In the genomic region with DNA sequence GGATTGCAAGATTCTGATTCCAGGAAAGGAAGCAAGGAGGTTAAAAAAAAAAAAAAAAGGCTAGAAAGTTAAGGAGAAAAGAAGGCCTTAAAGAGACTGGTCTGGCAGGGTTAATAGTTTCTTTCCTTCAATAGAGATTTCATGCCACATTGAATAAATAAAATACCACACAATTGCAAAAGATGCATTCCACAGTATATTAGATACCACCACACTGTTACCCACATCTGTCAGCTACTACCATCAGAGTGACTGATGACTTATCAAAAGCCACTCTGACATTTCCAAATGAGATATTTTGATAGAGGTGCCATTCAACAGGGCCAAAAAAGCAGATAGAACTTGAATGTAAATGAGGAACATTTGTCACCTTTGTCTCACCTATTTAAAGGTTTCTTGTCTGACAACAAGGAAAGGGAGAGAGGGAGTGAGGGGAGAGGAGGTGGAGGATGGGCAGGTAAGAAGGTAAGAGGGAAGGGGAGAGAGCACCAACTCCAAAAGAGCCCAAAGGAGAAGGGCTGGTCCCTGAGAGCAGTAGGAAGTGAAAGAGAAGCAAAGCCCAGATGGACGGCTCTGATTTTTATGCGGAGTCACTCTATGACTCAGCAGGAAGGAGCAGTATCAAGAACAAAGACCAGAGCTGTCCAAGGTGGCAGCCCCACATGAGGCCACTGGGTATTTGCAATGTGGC, we compare ENCODE assay signal across 1 cellular context.
TF ChIP-seq lines count a peak whose summit lies in the region.

No MANE protein-coding gene starts in this region.

TF ChIP-seq in K562, 482 proteins besides CTCF, POLR2A, EP300 and RAD21 (continued from another document and continues in another):
- no peak for TF ChIP-seq WHSC1 (IDR thresholded peaks at IDR 0.05; ENCODE audit: low read length)
- peak; percentile 93 for TF ChIP-seq OTX1 (CRISPR knock-in tag; IDR thresholded peaks at IDR 0.05)
- TF ChIP-seq, protein P1, sequence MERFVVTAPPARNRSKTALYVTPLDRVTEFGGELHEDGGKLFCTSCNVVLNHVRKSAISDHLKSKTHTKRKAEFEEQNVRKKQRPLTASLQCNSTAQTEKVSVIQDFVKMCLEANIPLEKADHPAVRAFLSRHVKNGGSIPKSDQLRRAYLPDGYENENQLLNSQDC (CRISPR knock-in tag; IDR thresholded peaks at IDR 0.05): no peak
- no peak for TF ChIP-seq XRCC3 (IDR thresholded peaks at IDR 0.05)
- no peak for TF ChIP-seq CSDE1 (IDR thresholded peaks at IDR 0.05)
- peak; percentile 99 for TF ChIP-seq MIER1 (IDR thresholded peaks at IDR 0.05; ENCODE audit: low read depth)
- peak; percentile 67 for TF ChIP-seq NCOA6 (IDR thresholded peaks at IDR 0.05)
- no peak for TF ChIP-seq SMAD2 (IDR thresholded peaks at IDR 0.05; ENCODE audit: low read depth, low read length)
- TF ChIP-seq, protein P2, sequence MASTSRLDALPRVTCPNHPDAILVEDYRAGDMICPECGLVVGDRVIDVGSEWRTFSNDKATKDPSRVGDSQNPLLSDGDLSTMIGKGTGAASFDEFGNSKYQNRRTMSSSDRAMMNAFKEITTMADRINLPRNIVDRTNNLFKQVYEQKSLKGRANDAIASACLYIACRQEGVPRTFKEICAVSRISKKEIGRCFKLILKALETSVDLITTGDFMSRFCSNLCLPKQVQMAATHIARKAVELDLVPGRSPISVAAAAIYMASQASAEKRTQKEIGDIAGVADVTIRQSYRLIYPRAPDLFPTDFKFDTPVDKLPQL (IDR thresholded peaks at IDR 0.05; ENCODE audit: extremely low read depth, insufficient read length): no peak
- TF ChIP-seq, protein P3, sequence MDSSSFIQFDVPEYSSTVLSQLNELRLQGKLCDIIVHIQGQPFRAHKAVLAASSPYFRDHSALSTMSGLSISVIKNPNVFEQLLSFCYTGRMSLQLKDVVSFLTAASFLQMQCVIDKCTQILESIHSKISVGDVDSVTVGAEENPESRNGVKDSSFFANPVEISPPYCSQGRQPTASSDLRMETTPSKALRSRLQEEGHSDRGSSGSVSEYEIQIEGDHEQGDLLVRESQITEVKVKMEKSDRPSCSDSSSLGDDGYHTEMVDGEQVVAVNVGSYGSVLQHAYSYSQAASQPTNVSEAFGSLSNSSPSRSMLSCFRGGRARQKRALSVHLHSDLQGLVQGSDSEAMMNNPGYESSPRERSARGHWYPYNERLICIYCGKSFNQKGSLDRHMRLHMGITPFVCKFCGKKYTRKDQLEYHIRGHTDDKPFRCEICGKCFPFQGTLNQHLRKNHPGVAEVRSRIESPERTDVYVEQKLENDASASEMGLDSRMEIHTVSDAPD (CRISPR knock-in tag; IDR thresholded peaks at IDR 0.05): no peak
- peak; percentile 100 for TF ChIP-seq NFE2 (IDR thresholded peaks at IDR 0.05; ENCODE audit: low read depth)
- TF ChIP-seq NR2C2 (CRISPR knock-in tag; IDR thresholded peaks at IDR 0.05): no peak
- TF ChIP-seq NR2C2 (tag; IDR thresholded peaks at IDR 0.05): peak; percentile 31; the same call in 1 of the 2 replicates
- no peak for TF ChIP-seq ZNF717 (CRISPR knock-in tag; IDR thresholded peaks at IDR 0.05)
- TF ChIP-seq, protein P4, sequence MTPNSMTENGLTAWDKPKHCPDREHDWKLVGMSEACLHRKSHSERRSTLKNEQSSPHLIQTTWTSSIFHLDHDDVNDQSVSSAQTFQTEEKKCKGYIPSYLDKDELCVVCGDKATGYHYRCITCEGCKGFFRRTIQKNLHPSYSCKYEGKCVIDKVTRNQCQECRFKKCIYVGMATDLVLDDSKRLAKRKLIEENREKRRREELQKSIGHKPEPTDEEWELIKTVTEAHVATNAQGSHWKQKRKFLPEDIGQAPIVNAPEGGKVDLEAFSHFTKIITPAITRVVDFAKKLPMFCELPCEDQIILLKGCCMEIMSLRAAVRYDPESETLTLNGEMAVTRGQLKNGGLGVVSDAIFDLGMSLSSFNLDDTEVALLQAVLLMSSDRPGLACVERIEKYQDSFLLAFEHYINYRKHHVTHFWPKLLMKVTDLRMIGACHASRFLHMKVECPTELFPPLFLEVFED (CRISPR knock-in tag; conservative IDR thresholded peaks at IDR 0.05): peak; percentile 86
- no peak for TF ChIP-seq SRSF7 (optimal IDR thresholded peaks at IDR 0.05; ENCODE audit: low read depth, low read length)
- TF ChIP-seq, protein P5, sequence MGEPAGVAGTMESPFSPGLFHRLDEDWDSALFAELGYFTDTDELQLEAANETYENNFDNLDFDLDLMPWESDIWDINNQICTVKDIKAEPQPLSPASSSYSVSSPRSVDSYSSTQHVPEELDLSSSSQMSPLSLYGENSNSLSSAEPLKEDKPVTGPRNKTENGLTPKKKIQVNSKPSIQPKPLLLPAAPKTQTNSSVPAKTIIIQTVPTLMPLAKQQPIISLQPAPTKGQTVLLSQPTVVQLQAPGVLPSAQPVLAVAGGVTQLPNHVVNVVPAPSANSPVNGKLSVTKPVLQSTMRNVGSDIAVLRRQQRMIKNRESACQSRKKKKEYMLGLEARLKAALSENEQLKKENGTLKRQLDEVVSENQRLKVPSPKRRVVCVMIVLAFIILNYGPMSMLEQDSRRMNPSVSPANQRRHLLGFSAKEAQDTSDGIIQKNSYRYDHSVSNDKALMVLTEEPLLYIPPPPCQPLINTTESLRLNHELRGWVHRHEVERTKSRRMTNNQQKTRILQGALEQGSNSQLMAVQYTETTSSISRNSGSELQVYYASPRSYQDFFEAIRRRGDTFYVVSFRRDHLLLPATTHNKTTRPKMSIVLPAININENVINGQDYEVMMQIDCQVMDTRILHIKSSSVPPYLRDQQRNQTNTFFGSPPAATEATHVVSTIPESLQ (CRISPR knock-in tag; IDR thresholded peaks at IDR 0.05): 0 out of 2 replicates have a peak, but pooled peaks have one; percentile 42
- no peak for TF ChIP-seq ZNF436 (CRISPR knock-in tag; IDR thresholded peaks at IDR 0.05)
- TF ChIP-seq SMARCA4 (IDR thresholded peaks at IDR 0.05): peak; percentile 96
- TF ChIP-seq TCF7L2 (IDR thresholded peaks at IDR 0.05; ENCODE audit: low read depth, low read length): peak; percentile 90
- TF ChIP-seq, protein P6, sequence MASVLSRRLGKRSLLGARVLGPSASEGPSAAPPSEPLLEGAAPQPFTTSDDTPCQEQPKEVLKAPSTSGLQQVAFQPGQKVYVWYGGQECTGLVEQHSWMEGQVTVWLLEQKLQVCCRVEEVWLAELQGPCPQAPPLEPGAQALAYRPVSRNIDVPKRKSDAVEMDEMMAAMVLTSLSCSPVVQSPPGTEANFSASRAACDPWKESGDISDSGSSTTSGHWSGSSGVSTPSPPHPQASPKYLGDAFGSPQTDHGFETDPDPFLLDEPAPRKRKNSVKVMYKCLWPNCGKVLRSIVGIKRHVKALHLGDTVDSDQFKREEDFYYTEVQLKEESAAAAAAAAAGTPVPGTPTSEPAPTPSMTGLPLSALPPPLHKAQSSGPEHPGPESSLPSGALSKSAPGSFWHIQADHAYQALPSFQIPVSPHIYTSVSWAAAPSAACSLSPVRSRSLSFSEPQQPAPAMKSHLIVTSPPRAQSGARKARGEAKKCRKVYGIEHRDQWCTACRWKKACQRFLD (CRISPR knock-in tag; IDR thresholded peaks at IDR 0.05): peak; percentile 96
- TF ChIP-seq HOXB6 (CRISPR knock-in tag; IDR thresholded peaks at IDR 0.05; ENCODE audit: borderline replicate concordance): no peak
- no peak for TF ChIP-seq EGR1 (conservative IDR thresholded peaks at IDR 0.05)
- TF ChIP-seq, protein P7, sequence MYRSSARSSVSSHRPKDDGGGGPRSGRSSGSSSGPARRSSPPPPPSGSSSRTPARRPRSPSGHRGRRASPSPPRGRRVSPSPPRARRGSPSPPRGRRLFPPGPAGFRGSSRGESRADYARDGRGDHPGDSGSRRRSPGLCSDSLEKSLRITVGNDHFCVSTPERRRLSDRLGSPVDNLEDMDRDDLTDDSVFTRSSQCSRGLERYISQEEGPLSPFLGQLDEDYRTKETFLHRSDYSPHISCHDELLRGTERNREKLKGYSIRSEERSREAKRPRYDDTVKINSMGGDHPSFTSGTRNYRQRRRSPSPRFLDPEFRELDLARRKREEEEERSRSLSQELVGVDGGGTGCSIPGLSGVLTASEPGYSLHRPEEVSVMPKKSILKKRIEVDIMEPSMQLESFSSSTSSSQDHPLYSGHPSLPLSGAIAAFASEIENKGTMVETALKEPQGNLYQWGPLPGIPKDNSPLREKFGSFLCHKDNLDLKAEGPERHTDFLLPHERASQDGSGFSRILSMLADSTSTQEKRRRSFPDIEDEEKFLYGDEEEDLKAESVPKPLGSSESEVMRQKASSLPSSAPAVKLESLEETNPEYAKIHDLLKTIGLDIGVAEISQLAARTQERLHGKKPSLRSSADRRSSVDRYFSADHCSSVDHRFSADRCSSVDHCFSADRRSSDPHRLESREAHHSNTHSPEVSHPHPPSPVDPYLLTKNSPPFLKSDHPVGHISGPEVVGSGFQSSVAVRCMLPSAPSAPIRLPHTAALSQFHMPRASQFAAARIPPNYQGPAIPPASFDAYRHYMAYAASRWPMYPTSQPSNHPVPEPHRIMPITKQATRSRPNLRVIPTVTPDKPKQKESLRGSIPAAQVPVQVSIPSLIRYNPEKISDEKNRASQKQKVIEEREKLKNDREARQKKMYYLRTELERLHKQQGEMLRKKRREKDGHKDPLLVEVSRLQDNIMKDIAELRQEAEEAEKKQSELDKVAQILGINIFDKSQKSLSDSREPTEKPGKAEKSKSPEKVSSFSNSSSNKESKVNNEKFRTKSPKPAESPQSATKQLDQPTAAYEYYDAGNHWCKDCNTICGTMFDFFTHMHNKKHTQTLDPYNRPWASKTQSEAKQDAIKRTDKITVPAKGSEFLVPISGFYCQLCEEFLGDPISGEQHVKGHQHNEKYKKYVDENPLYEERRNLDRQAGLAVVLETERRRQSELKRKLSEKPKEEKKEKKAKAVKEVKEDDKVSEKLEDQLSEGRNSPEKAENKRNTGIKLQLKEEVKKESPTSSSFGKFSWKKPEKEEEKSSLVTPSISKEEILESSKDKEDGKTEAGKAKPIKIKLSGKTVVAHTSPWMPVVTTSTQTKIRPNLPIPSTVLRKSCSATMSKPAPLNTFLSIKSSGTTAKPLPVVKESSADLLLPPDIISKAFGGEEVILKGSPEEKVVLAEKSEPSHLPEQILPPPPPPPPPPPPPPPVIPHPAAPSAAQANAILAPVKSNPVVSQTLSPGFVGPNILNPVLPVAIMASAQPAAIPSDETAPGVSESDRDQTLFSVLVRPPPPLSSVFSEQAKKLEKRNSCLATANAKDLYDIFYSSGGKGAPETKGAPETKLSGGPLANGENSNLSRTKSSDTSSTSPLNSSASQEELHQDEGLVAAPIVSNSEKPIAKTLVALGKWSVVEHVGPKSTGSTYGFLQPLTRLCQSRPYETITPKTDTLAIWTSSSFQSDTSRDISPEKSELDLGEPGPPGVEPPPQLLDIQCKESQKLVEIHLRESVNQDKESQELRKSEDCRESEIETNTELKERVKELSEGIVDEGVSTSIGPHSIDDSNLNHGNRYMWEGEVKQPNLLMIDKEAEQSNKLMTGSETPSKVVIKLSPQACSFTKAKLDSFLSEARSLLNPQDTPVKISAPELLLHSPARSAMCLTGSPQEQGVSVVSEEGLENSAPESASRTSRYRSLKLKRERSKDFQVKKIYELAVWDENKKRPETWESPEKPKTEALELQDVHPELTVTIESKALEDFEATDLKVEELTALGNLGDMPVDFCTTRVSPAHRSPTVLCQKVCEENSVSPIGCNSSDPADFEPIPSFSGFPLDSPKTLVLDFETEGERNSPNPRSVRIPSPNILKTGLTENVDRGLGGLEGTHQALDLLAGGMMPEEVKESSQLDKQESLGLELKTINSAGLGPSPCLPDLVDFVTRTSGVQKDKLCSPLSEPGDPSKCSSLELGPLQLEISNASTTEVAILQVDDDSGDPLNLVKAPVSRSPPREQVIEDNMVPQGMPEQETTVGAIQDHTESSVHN (IDR thresholded peaks at IDR 0.05; ENCODE audit: borderline replicate concordance in 1 of 2, low read depth in 1 of 2): peak in 1 of 2 experiments; percentile 63; a peak in 1 of 4 replicates
- TF ChIP-seq, protein P8, sequence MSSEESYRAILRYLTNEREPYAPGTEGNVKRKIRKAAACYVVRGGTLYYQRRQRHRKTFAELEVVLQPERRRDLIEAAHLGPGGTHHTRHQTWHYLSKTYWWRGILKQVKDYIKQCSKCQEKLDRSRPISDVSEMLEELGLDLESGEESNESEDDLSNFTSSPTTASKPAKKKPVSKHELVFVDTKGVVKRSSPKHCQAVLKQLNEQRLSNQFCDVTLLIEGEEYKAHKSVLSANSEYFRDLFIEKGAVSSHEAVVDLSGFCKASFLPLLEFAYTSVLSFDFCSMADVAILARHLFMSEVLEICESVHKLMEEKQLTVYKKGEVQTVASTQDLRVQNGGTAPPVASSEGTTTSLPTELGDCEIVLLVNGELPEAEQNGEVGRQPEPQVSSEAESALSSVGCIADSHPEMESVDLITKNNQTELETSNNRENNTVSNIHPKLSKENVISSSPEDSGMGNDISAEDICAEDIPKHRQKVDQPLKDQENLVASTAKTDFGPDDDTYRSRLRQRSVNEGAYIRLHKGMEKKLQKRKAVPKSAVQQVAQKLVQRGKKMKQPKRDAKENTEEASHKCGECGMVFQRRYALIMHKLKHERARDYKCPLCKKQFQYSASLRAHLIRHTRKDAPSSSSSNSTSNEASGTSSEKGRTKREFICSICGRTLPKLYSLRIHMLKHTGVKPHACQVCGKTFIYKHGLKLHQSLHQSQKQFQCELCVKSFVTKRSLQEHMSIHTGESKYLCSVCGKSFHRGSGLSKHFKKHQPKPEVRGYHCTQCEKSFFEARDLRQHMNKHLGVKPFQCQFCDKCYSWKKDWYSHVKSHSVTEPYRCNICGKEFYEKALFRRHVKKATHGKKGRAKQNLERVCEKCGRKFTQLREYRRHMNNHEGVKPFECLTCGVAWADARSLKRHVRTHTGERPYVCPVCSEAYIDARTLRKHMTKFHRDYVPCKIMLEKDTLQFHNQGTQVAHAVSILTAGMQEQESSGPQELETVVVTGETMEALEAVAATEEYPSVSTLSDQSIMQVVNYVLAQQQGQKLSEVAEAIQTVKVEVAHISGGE (CRISPR knock-in tag; IDR thresholded peaks at IDR 0.05): peak in 1 of 3 experiments; percentile 73; a peak in 2 of 6 replicates
- TF ChIP-seq MTA2 (IDR thresholded peaks at IDR 0.05; ENCODE audit: low read depth): peak; percentile 32; the same call in 1 of the 2 replicates
- no peak for TF ChIP-seq SRSF9 (IDR thresholded peaks at IDR 0.05; ENCODE audit: borderline replicate concordance, low read depth, low read length)
- TF ChIP-seq, protein P9, sequence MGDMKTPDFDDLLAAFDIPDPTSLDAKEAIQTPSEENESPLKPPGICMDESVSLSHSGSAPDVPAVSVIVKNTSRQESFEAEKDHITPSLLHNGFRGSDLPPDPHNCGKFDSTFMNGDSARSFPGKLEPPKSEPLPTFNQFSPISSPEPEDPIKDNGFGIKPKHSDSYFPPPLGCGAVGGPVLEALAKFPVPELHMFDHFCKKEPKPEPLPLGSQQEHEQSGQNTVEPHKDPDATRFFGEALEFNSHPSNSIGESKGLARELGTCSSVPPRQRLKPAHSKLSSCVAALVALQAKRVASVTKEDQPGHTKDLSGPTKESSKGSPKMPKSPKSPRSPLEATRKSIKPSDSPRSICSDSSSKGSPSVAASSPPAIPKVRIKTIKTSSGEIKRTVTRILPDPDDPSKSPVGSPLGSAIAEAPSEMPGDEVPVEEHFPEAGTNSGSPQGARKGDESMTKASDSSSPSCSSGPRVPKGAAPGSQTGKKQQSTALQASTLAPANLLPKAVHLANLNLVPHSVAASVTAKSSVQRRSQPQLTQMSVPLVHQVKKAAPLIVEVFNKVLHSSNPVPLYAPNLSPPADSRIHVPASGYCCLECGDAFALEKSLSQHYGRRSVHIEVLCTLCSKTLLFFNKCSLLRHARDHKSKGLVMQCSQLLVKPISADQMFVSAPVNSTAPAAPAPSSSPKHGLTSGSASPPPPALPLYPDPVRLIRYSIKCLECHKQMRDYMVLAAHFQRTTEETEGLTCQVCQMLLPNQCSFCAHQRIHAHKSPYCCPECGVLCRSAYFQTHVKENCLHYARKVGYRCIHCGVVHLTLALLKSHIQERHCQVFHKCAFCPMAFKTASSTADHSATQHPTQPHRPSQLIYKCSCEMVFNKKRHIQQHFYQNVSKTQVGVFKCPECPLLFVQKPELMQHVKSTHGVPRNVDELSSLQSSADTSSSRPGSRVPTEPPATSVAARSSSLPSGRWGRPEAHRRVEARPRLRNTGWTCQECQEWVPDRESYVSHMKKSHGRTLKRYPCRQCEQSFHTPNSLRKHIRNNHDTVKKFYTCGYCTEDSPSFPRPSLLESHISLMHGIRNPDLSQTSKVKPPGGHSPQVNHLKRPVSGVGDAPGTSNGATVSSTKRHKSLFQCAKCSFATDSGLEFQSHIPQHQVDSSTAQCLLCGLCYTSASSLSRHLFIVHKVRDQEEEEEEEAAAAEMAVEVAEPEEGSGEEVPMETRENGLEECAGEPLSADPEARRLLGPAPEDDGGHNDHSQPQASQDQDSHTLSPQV (IDR thresholded peaks at IDR 0.05): no peak
